ENCODE assay signal across 18 cellular contexts in genomic region chr9:4106081-4106491, GRCh38.
DNase-seq lines count a peak whose midpoint lies in the region; ATAC-seq and TF ChIP-seq lines count a peak whose summit lies in the region.
"Had no signal": no experiment of that assay in that cellular context is flagged by ENCODE, and none has a peak within 500 bp of the region (broad histone marks: within the 10 kb centered on the region; RNA-seq: fewer than 3 reads in every experiment).

No MANE protein-coding gene starts in this region.

- TF ChIP-seq CTCF in breast epithelium (IDR thresholded peaks at IDR 0.05), result no peak
- no peak for TF ChIP-seq CTCF in left lung (IDR thresholded peaks at IDR 0.05)
- no peak for TF ChIP-seq CTCF in stomach (IDR thresholded peaks at IDR 0.05)

- H3K27me3 ChIP-seq in breast epithelium (no peaks in the 10 kb centered on the region), left lung (no peaks in the 10 kb centered on the region), stomach (no peaks in the 10 kb centered on the region)
- H3K27me3 ChIP-seq: BE2C, ovary had no signal

- TF ChIP-seq EP300 in stomach (IDR thresholded peaks at IDR 0.05), result no peak

- peak; percentile 53 for DNase-seq in NCI-H1105 treated with DMSO at 0.1 percent for 48 hours (lab: John Stamatoyannopoulos, UW)
- DNase-seq in breast epithelium (ENCODE audit: low spot score in 2 of 2), result no peak
- no peak for DNase-seq in left lung
- DNase-seq in stomach, result no peak
- no peak for DNase-seq in NCI-H146 treated with DMSO at 0.1 percent for 48 hours (lab: John Stamatoyannopoulos, UW; ENCODE audit: unreplicated experiment)
- DNase-seq in NCI-H82 (lab: John Stamatoyannopoulos, UW), result no peak
- DNase-seq: activated CD4-positive, alpha-beta T cell treated with anti-CD3 and anti-CD28 coated beads for 1 hour; activated effector memory CD4-positive, alpha-beta T cell treated with anti-CD3 and anti-CD28 coated beads, Interleukin-2, amount 50 U/mL, for 16 hours; BE2C; DMS 273 treated with DMSO at 0.1 percent for 48 hours; erythroblast; GF-D8; glutamatergic neuron; SHP77 treated with DMSO at 0.1 percent for 48 hours; T-helper 17 cell had no signal

- H3K4me1 ChIP-seq in breast epithelium (peaks cover 0 to 7% of the 10 kb centered on the region in 2 donors), left lung (peaks cover 3 to 5% of the 10 kb centered on the region in 2 donors), stomach (peaks cover 5 to 52% (median 29%) of the 10 kb centered on the region in 4 donors)
- H3K4me1 ChIP-seq: BE2C had no signal

- 30 to 52% (median 42%) methylated on average over 8 of the region's 8 CpGs for WGBS in stomach, 5 donors

- no peak for TF ChIP-seq POLR2A in breast epithelium (IDR thresholded peaks at IDR 0.05)
- no peak for TF ChIP-seq POLR2A in stomach (IDR thresholded peaks at IDR 0.05)

- peak; percentile 80 for ATAC-seq in left lung
- ATAC-seq in GM19467 (IDR thresholded peaks at IDR 0.05; ENCODE audit: unreplicated experiment), result no peak
- ATAC-seq: HCT116, T-helper 17 cell had no signal

- H3K9me3 ChIP-seq in breast epithelium (no peaks in the 10 kb centered on the region), left lung (no peaks in the 10 kb centered on the region), stomach (no peaks in the 10 kb centered on the region)
- H3K9me3 ChIP-seq: BE2C, ovary had no signal

- intact Hi-C loops in breast epithelium (cut with DNase I; ENCODE audit: low total_unique reads) (no loop called here), left lung (cut with DNase I) (no loop called here), stomach (cut with DNase I; ENCODE audit: low total_unique reads) (no loop called here)

- H3K27ac ChIP-seq in breast epithelium (peak overlapping the region; percentile 45 to 69), left lung (peak overlapping the region; percentile 63 to 73), stomach (peak overlapping the region in 3 of 5 donors; percentile 12 to 48 (median 45))
- H3K27ac ChIP-seq: ovary had no signal

- H3K4me3 ChIP-seq in breast epithelium (no peak overlapping the region), left lung (no peak overlapping the region), stomach (no peak overlapping the region)
- H3K4me3 ChIP-seq: ovary had no signal

- H3K36me3 ChIP-seq in breast epithelium (no peaks in the 10 kb centered on the region), left lung (no peaks in the 10 kb centered on the region), stomach (no peaks in the 10 kb centered on the region)
- H3K36me3 ChIP-seq: BE2C, ovary had no signal
